In the genomic region with DNA sequence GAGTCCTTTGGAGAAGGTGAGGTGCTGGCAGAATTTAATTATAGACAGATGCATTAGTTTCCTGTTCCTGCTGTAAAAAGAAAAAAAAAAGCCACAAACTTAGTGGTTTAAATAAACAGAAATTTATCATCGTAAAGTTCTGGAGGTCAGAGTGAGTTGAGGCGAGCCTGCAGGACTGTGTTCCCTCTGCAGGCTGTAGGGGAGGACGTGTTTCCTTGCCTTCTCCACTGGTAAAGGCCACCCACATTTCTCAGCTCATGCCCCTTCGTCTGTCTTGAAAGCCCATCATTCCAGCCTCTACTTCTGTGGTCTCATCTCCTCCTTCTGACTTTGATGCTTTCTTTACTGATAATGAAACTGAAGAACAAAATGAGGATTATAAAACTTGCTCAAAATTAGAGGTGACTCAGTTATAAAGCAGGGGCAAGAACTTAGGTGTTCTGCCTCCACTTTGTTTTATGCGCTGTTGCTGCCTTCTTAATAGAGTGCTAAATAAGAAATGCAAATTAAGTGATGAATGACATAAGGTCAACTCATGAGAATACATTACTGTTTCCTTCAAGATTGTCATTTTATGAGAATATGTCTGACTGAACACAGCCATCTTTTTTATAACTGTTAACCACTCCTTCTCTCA, we compare ENCODE assay signal across 12 cellular contexts.
DNase-seq lines count a peak whose midpoint lies in the region; ATAC-seq and TF ChIP-seq lines count a peak whose summit lies in the region.
"Had no signal": no experiment of that assay in that cellular context is flagged by ENCODE, and none has a peak within 500 bp of the region (broad histone marks: within the 10 kb centered on the region; RNA-seq: fewer than 3 reads in every experiment).

No MANE protein-coding gene starts in this region.

- H3K36me3 ChIP-seq in GM23338 (ENCODE audit: insufficient read depth): no peaks in the 10 kb centered on the region
- H3K36me3 ChIP-seq: thoracic aorta had no signal

- H3K27me3 ChIP-seq in GM23338 (ENCODE audit: insufficient read depth): no peaks in the 10 kb centered on the region
- H3K27me3 ChIP-seq: spleen had no signal

- H3K4me2 ChIP-seq in GM23338: peak overlapping the region; percentile 36

- peaks cover 16% of the 10 kb centered on the region for H3K4me1 ChIP-seq in GM23338 (ENCODE audit: insufficient read depth)

- H3K27ac Mint-ChIP-seq in GM23338: peak overlapping the region; percentile 67; the same call in 1 of the 2 replicates
- peak overlapping the region; percentile 71 for H3K27ac Mint-ChIP-seq in activated CD8-positive, alpha-beta T cell treated with anti-CD3 and anti-CD28 coated beads, Interleukin-2, amount 10 ng/mL, durations not matched to agents 7 days and 5 days

- H2AFZ ChIP-seq in GM23338: no peak overlapping the region

- peaks cover 23% of the 10 kb centered on the region for H3K4me1 Mint-ChIP-seq in GM23338
- peaks cover 28% of the 10 kb centered on the region for H3K4me1 Mint-ChIP-seq in activated CD8-positive, alpha-beta T cell treated with anti-CD3 and anti-CD28 coated beads, Interleukin-2, amount 10 ng/mL, durations not matched to agents 7 days and 5 days (ENCODE audit: low read depth)

- no peaks in the 10 kb centered on the region for H3K79me2 ChIP-seq in GM23338 (replicated peaks; ENCODE audit: insufficient read depth)

- CTCF ChIA-PET in activated CD8-positive, alpha-beta T cell treated with anti-CD3 and anti-CD28 coated beads, Interleukin-2, amount 10 ng/mL, durations not matched to agents 7 days and 5 days (lab: Charles Lee): interaction anchor here (0.6 to 4.4 kb wide), 3 partner anchors 10 to 146 kb away, joined by 3 to 24 read pairs (median 5); no protein-coding TSS in a partner anchor

- POLR2A ChIA-PET in activated CD8-positive, alpha-beta T cell treated with anti-CD3 and anti-CD28 coated beads, Interleukin-2, amount 10 ng/mL, durations not matched to agents 7 days and 5 days (lab: Charles Lee): interaction anchor here (0.6 to 2.2 kb wide), 2 partner anchors 143 to 420 kb away, joined by 3 to 8 read pairs; partner anchors contain the start of gene STIM2

- no peak overlapping the region for H3K27ac ChIP-seq in GM23338 (ENCODE audit: low read depth)
- H3K27ac ChIP-seq: thoracic aorta had no signal

- DNase-seq in AG08396 (ENCODE audit: low spot score) (peak; percentile 27), GM23338 (ENCODE audit: low spot score) (no peak), iris pigment epithelial cell (ENCODE audit: low read depth) (peak; percentile 76), C1 segment of cervical spinal cord (lab: John Stamatoyannopoulos, UW) (no peak), middle frontal gyrus (ENCODE audit: extremely low spot score, low spot score) (no peak), GM19240 (ENCODE audit: insufficient read length, low spot score) (no peak)
- DNase-seq in activated CD8-positive, alpha-beta T cell treated with anti-CD3 and anti-CD28 coated beads, Interleukin-2, amount 10 ng/mL, durations not matched to agents 7 days and 5 days: no peak
- DNase-seq: activated CD4-positive, CD25-positive, alpha-beta regulatory T cell treated with anti-CD3 and anti-CD28 coated beads, Interleukin-2, amount 50 U/mL, for 72 hours; NCI-H1417; spleen had no signal

- no peaks in the 10 kb centered on the region for H3K9me2 ChIP-seq in GM23338 (ENCODE audit: insufficient read depth)

- no peaks in the 10 kb centered on the region for H3K27me3 Mint-ChIP-seq in GM23338 (ENCODE audit: insufficient read depth, low read depth, poor library complexity)
- H3K27me3 Mint-ChIP-seq in activated CD8-positive, alpha-beta T cell treated with anti-CD3 and anti-CD28 coated beads, Interleukin-2, amount 10 ng/mL, durations not matched to agents 7 days and 5 days (ENCODE audit: low read depth): no peaks in the 10 kb centered on the region

- TF ChIP-seq CTCF in GM23338 (conservative IDR thresholded peaks at IDR 0.05; ENCODE audit: low read depth in 2 of 2): no peak

- no peaks in the 10 kb centered on the region for H3K36me3 Mint-ChIP-seq in GM23338 (ENCODE audit: low read depth)
- H3K36me3 Mint-ChIP-seq in activated CD8-positive, alpha-beta T cell treated with anti-CD3 and anti-CD28 coated beads, Interleukin-2, amount 10 ng/mL, durations not matched to agents 7 days and 5 days (ENCODE audit: low read depth): peaks cover 31% of the 10 kb centered on the region

- peak; percentile 71 for ATAC-seq in GM23338
- peak; percentile 78 for ATAC-seq in activated CD8-positive, alpha-beta T cell treated with anti-CD3 and anti-CD28 coated beads, Interleukin-2, amount 10 ng/mL, durations not matched to agents 7 days and 5 days
- no peak for ATAC-seq in GM19023 (IDR thresholded peaks at IDR 0.05; ENCODE audit: unreplicated experiment)

- no peaks in the 10 kb centered on the region for H4K20me1 ChIP-seq in GM23338 (replicated peaks; ENCODE audit: insufficient read depth)

- no peaks in the 10 kb centered on the region for H3F3A ChIP-seq in GM23338 (replicated peaks; ENCODE audit: low read depth)

- no peaks in the 10 kb centered on the region for H3K9me3 Mint-ChIP-seq in GM23338
- H3K9me3 Mint-ChIP-seq in activated CD8-positive, alpha-beta T cell treated with anti-CD3 and anti-CD28 coated beads, Interleukin-2, amount 10 ng/mL, durations not matched to agents 7 days and 5 days (ENCODE audit: insufficient read depth): no peaks in the 10 kb centered on the region

- H3K4me3 Mint-ChIP-seq in GM23338: no peak overlapping the region
- peak overlapping the region; percentile 27 for H3K4me3 Mint-ChIP-seq in activated CD8-positive, alpha-beta T cell treated with anti-CD3 and anti-CD28 coated beads, Interleukin-2, amount 10 ng/mL, durations not matched to agents 7 days and 5 days

- no peak overlapping the region for H3K4me3 ChIP-seq in GM23338
- H3K4me3 ChIP-seq: spleen, thoracic aorta had no signal

TF ChIP-seq in GM23338, 12 proteins besides CTCF, POLR2A, EP300 and RAD21 (continues in another document):
- TF ChIP-seq CREB1 (CRISPR knock-in tag; IDR thresholded peaks at IDR 0.05; ENCODE audit: low read depth) (no peak), STAT1 (IDR thresholded peaks at IDR 0.05; ENCODE audit: unreplicated experiment) (no peak), ZNF331 (CRISPR knock-in tag; IDR thresholded peaks at IDR 0.05; ENCODE audit: low read depth) (no peak), EZH2 (IDR thresholded peaks at IDR 0.05; ENCODE audit: low read depth, unreplicated experiment) (no peak), REST (IDR thresholded peaks at IDR 0.05; ENCODE audit: unreplicated experiment) (no peak), JUNB (IDR thresholded peaks at IDR 0.05; ENCODE audit: unreplicated experiment) (no peak)
- TF ChIP-seq, protein P1, sequence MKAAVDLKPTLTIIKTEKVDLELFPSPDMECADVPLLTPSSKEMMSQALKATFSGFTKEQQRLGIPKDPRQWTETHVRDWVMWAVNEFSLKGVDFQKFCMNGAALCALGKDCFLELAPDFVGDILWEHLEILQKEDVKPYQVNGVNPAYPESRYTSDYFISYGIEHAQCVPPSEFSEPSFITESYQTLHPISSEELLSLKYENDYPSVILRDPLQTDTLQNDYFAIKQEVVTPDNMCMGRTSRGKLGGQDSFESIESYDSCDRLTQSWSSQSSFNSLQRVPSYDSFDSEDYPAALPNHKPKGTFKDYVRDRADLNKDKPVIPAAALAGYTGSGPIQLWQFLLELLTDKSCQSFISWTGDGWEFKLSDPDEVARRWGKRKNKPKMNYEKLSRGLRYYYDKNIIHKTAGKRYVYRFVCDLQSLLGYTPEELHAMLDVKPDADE (IDR thresholded peaks at IDR 0.05): no peak

Comparison
In these comparisons a context has a peak if more than half of its experiments do, and no peak if none do; other contexts are left out.
1. DNase-seq: peak in AG08396 (single experiment) and iris pigment epithelial cell (single experiment); none in GM23338 (single experiment), activated CD8-positive, alpha-beta T cell treated with anti-CD3 and anti-CD28 coated beads, Interleukin-2, amount 10 ng/mL, durations not matched to agents 7 days and 5 days (single experiment), C1 segment of cervical spinal cord (0 of 14), middle frontal gyrus (single experiment) and GM19240 (single experiment).